Comparison of ENCODE assay signal across 9 cellular contexts in genomic region chr15:38991126-38991525, GRCh38.
DNase-seq lines count a peak whose midpoint lies in the region; ATAC-seq and TF ChIP-seq lines count a peak whose summit lies in the region.
"Had no signal": no experiment of that assay in that cellular context is flagged by ENCODE, and none has a peak within 500 bp of the region (broad histone marks: within the 10 kb centered on the region; RNA-seq: fewer than 3 reads in every experiment).

No MANE protein-coding gene starts in this region.

- no peaks in the 10 kb centered on the region for H4K20me1 ChIP-seq in HCT116 (ENCODE audit: insufficient read depth)

- no peaks in the 10 kb centered on the region for H3K4me1 Mint-ChIP-seq in T-helper 17 cell

- H3K27ac ChIP-seq in HCT116 (ENCODE audit: low read depth, low read length): no peak overlapping the region
- H3K27ac ChIP-seq in heart right ventricle: peak overlapping the region in 7 of 10 donors; percentile 30 to 64 (median 50)

- H3K36me3 ChIP-seq in HCT116 (ENCODE audit: control insufficient read depth in 1 of 2, insufficient read depth in 2 of 2, low read length in 2 of 2): no peaks in the 10 kb centered on the region
- H3K36me3 ChIP-seq in heart right ventricle: no peaks in the 10 kb centered on the region

- no peak overlapping the region for H3K4me2 ChIP-seq in HCT116 (ENCODE audit: low read length)

- TF ChIP-seq RAD21 in HCT116 (IDR thresholded peaks at IDR 0.05; ENCODE audit: low read depth): peak; percentile 33

- DNase-seq in HCT116 (ENCODE audit: low read depth, low spot score) (peak; percentile 8), SK-N-DZ (ENCODE audit: low spot score) (peak; percentile 37), heart right ventricle (no peak), stromal cell of bone marrow (ENCODE audit: low read depth) (peak; percentile 31), NCI-H1048 (lab: John Stamatoyannopoulos, UW) (no peak), NCI-H146 (lab: John Stamatoyannopoulos, UW) (no peak), T-helper 17 cell (no peak), NCI-H345 (lab: John Stamatoyannopoulos, UW) (no peak)
- DNase-seq: MV-4-11 had no signal

- H3K9ac ChIP-seq in HCT116 (ENCODE audit: low read length): no peak overlapping the region

- WGBS in heart right ventricle, 2 donors: 42 to 43% methylated on average over 4 of the region's 4 CpGs

- TF ChIP-seq CTCF in HCT116 (IDR thresholded peaks at IDR 0.05 in 2 of 3, conservative IDR thresholded peaks at IDR 0.05 in 1 of 3; ENCODE audit: borderline replicate concordance in 1 of 3, insufficient read depth in 1 of 3, low read depth in 2 of 3, low read length in 2 of 3): peak in 2 of 3 experiments; percentile 35 to 56; a peak in 4 of 6 replicates
- peak in 8 of 9 donors; percentile 20 to 63 (median 48) for TF ChIP-seq CTCF in heart right ventricle (IDR thresholded peaks at IDR 0.05)

- no peaks in the 10 kb centered on the region for H3K79me2 ChIP-seq in HCT116 (ENCODE audit: insufficient read depth, low read length)

- H3K4me1 ChIP-seq in HCT116 (ENCODE audit: control insufficient read depth in 1 of 2, insufficient read depth in 2 of 2, low read length in 2 of 2): no peaks in the 10 kb centered on the region
- peaks cover 0 to 30% (median 14%) of the 10 kb centered on the region in 9 donors for H3K4me1 ChIP-seq in heart right ventricle

- no peaks in the 10 kb centered on the region for H3K9me2 ChIP-seq in HCT116 (ENCODE audit: insufficient read depth)

- H3K9me3 ChIP-seq in HCT116 (ENCODE audit: control insufficient read depth in 1 of 2, insufficient read depth in 1 of 2, low read depth in 1 of 2, low read length in 2 of 2): no peaks in the 10 kb centered on the region
- H3K9me3 ChIP-seq in heart right ventricle: no peaks in the 10 kb centered on the region
- H3K9me3 ChIP-seq in T-helper 17 cell (ENCODE audit: control insufficient read depth, low read length, poor library complexity, severe bottlenecking): no peaks in the 10 kb centered on the region

- TF ChIP-seq POLR2A in HCT116 (IDR thresholded peaks at IDR 0.05; ENCODE audit: borderline replicate concordance, extremely low read depth, insufficient read depth, insufficient read length): no peak

- RAD21 ChIA-PET in HCT116 (lab: Charles Lee; ENCODE audit: low non-redundant PET in 1 of 2, low total read pairs in 2 of 2, uncharacterized antibody in 2 of 2, unreplicated experiment in 2 of 2): no interaction called here

- intact Hi-C loops in HCT116 (cut with micrococcal nuclease) (loop anchor here (2.0 kb wide), 1 partner anchor 282 kb away; no protein-coding TSS in a partner anchor), heart right ventricle (cut with DNase I) (loop anchor here in 6 of 10 donors (2.0 to 10.0 kb wide), 3 partner anchors 174 to 176 kb away; no protein-coding TSS in a partner anchor)

- CTCF ChIA-PET in HCT116 (lab: Charles Lee): interaction anchor here (1.1 to 2.0 kb wide), 3 partner anchors 13 to 283 kb away, joined by 5 to 8 read pairs (median 6); no protein-coding TSS in a partner anchor

- no peak overlapping the region for H3K27ac Mint-ChIP-seq in T-helper 17 cell

- peaks cover 27% of the 10 kb centered on the region for H3K27me3 Mint-ChIP-seq in T-helper 17 cell

- no peaks in the 10 kb centered on the region for H3K36me3 Mint-ChIP-seq in T-helper 17 cell (ENCODE audit: low read depth)

- H3K27me3 ChIP-seq in HCT116 (ENCODE audit: insufficient read depth, low read length) (no peaks in the 10 kb centered on the region), heart right ventricle (no peaks in the 10 kb centered on the region)

- no TSS peak for BruUV-seq in HCT116 (replicated peaks; lab: Mats Ljungman, UMichigan)

- no peak overlapping the region for H3K4me3 ChIP-seq in HCT116 (replicated peaks in 1 of 2; ENCODE audit: low read depth in 1 of 2, low read length in 2 of 2)
- no peak overlapping the region for H3K4me3 ChIP-seq in heart right ventricle

- POLR2A ChIA-PET in HCT116 (lab: Charles Lee): no interaction called here

- H2AFZ ChIP-seq in HCT116 (ENCODE audit: low read depth, low read length, poor library complexity, severe bottlenecking): no peak overlapping the region

- no peak overlapping the region for H3K4me3 Mint-ChIP-seq in T-helper 17 cell

- ATAC-seq in HCT116: no peak
- peak in 4 of 8 donors; percentile 27 to 47 (median 36) for ATAC-seq in heart right ventricle
- ATAC-seq in T-helper 17 cell: no peak

TF ChIP-seq in HCT116, 20 proteins besides CTCF, POLR2A, EP300 and RAD21:
- TF ChIP-seq ZFX (IDR thresholded peaks at IDR 0.05) (no peak), EGR1 (IDR thresholded peaks at IDR 0.05; ENCODE audit: low read depth) (no peak), EZH2phosphoT487 (IDR thresholded peaks at IDR 0.05; ENCODE audit: borderline replicate concordance) (no peak), TCF7L2 (IDR thresholded peaks at IDR 0.05; ENCODE audit: borderline replicate concordance, extremely low read depth, insufficient read depth, insufficient read length) (no peak)
- TF ChIP-seq, protein P1, sequence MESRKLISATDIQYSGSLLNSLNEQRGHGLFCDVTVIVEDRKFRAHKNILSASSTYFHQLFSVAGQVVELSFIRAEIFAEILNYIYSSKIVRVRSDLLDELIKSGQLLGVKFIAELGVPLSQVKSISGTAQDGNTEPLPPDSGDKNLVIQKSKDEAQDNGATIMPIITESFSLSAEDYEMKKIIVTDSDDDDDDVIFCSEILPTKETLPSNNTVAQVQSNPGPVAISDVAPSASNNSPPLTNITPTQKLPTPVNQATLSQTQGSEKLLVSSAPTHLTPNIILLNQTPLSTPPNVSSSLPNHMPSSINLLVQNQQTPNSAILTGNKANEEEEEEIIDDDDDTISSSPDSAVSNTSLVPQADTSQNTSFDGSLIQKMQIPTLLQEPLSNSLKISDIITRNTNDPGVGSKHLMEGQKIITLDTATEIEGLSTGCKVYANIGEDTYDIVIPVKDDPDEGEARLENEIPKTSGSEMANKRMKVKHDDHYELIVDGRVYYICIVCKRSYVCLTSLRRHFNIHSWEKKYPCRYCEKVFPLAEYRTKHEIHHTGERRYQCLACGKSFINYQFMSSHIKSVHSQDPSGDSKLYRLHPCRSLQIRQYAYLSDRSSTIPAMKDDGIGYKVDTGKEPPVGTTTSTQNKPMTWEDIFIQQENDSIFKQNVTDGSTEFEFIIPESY (IDR thresholded peaks at IDR 0.05; ENCODE audit: extremely low read depth, insufficient replicate concordance, low read length): no peak

Comparison
In these comparisons a context has a peak if more than half of its experiments do, and no peak if none do; other contexts are left out.
1. DNase-seq: peak in HCT116 (single experiment), SK-N-DZ (single experiment) and stromal cell of bone marrow (single experiment); none in heart right ventricle (0 of 2), NCI-H1048 (single experiment), NCI-H146 (single experiment), T-helper 17 cell (0 of 3) and NCI-H345 (single experiment).